ENCODE assay signal across 8 cellular contexts in the genomic region with DNA sequence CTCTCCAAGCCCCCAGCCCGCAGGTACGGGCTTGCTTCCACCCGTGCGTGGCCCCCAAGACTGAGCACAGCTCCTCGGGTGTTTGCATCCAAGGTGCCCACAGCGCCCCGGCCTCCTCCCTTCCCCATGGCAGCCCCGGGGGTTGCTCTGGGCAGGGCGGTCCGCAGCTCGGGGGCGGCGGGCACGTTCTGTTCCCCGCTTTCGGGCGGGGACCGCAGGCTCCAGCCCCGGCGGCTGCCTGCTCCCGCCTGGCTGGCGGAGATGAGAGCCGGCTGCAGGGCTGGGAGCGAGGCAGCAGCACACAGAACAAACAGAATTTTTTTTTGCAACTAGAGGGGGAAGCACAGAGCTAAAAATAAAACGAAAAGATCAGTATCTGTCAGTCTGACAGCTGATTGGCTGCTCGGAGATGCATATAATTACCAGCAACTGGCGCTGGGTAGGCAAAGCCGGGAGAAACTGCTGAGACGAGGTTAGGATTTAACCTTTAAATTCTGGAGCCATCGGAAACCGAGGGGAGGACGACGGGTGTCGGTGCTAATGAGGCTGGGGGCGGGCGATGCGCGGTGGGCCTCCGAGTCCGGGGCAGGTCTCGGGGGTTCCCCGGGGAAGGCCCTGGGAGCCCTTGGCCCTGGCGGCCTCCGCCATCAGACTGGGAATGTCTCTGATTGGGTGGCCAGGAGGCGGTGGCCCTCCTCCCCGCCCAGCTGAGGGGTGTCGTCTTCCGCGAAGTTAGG.
DNase-seq lines count a peak whose midpoint lies in the region; ATAC-seq, FAIRE-seq and TF ChIP-seq lines count a peak whose summit lies in the region.

No MANE protein-coding gene starts in this region.

- TF ChIP-seq POLR2A in GM12892 (IDR thresholded peaks at IDR 0.05; ENCODE audit: low read depth, low read length) (no peak), heart left ventricle (IDR thresholded peaks at IDR 0.05) (peak in 1 of 2 donors; percentile 83)

- FAIRE-seq in GM12892 (lab: Jason Lieb, UNC) (peak; percentile 91), urothelium cell line (lab: Jason Lieb, UNC) (no peak)

- 5 to 10% (median 7%) methylated on average over 15 to 49 of the region's 49 CpGs for WGBS in heart left ventricle, 4 donors

- ATAC-seq in heart left ventricle (peak; percentile 70 to 86 (median 82)), omental fat pad (ENCODE audit: low FRiP score) (peak; percentile 19), GM18873 (IDR thresholded peaks at IDR 0.05; ENCODE audit: low FRiP score, unreplicated experiment) (no peak)

- H3K36me3 ChIP-seq in SK-N-MC (ENCODE audit: insufficient read depth, low read length) (no peaks in the 10 kb centered on the region), heart left ventricle (no peaks in the 10 kb centered on the region)

- peak overlapping the region; percentile 37 for H3K4me3 ChIP-seq in Jurkat, Clone E6-1 (ENCODE audit: low read length)
- H3K4me3 ChIP-seq in SK-N-MC (peak overlapping the region; percentile 77), heart left ventricle (peak overlapping the region in 11 of 12 donors; percentile 33 to 77 (median 55))

- DNase-seq in GM12892 (ENCODE audit: insufficient read length), result peak; percentile 46
- DNase-seq in Jurkat, Clone E6-1 (ENCODE audit: low read depth, low spot score), result peak; percentile 85
- DNase-seq in SK-N-MC (ENCODE audit: low read depth, low spot score), result peak; percentile 85
- peak in 4 of 5 donors; percentile 72 to 77 (median 74) for DNase-seq in heart left ventricle
- peak; percentile 22 for DNase-seq in omental fat pad (ENCODE audit: low spot score)
- DNase-seq in urothelium cell line (ENCODE audit: low spot score), result no peak

- H3K9ac ChIP-seq in SK-N-MC (ENCODE audit: insufficient read length), result peak overlapping the region; percentile 58

- H3K9me3 ChIP-seq in SK-N-MC (ENCODE audit: low read depth, low read length) (no peaks in the 10 kb centered on the region), heart left ventricle (no peaks in the 10 kb centered on the region)

- intact Hi-C loops in heart left ventricle (cut with DNase I), result loop anchor here in 7 of 10 donors (1.0 to 10.0 kb wide), 8 partner anchors 92 to 287 kb away; a partner anchor contains a TSS

- peak in 7 of 12 donors; percentile 18 to 50 (median 27) for TF ChIP-seq CTCF in heart left ventricle (IDR thresholded peaks at IDR 0.05)
- no peak for TF ChIP-seq CTCF in omental fat pad (IDR thresholded peaks at IDR 0.05)

- peaks cover 8 to 82% (median 60%) of the 10 kb centered on the region in 12 donors for H3K4me1 ChIP-seq in heart left ventricle

- H3K27ac ChIP-seq in SK-N-MC (peak overlapping the region; percentile 93), angular gyrus (ENCODE audit: low read depth, low read length) (peak overlapping the region; percentile 99), heart left ventricle (peak overlapping the region; percentile 78 to 97 (median 92))

- H3K27me3 ChIP-seq in heart left ventricle, result no peaks in the 10 kb centered on the region

Comparison
In these comparisons a context has a peak if more than half of its experiments do, and no peak if none do; other contexts are left out.
1. CTCF ChIP-seq: peak in heart left ventricle (7 of 12); none in omental fat pad (0 of 3).
2. Peak in every context shown above with its lines, with median percentiles within 50 percentile points of each other: H3K4me3 ChIP-seq and H3K27ac ChIP-seq.